In genomic region chr22:24155597-24156145, GRCh38 we compare ENCODE assay signal across 8 cellular contexts. TPM values are rescaled to one million over a fixed set of nuclear protein-coding genes. Genes with fewer than 3 reads are reported as not detected.
DNase-seq lines count a peak whose midpoint lies in the region; ATAC-seq and TF ChIP-seq lines count a peak whose summit lies in the region.

No MANE protein-coding gene starts in this region.

- peak overlapping the region; percentile 98 for H3K4me2 ChIP-seq in MM.1S (ENCODE audit: low read depth, low read length)

- no peaks in the 10 kb centered on the region for H3K36me3 ChIP-seq in MM.1S (replicated peaks; ENCODE audit: insufficient read depth, low read length)
- peaks cover 0 to 27% of the 10 kb centered on the region in 2 donors for H3K36me3 ChIP-seq in duodenal mucosa (ENCODE audit: control insufficient read depth in 1 of 2, insufficient read depth in 2 of 2, low read length in 2 of 2)
- no peaks in the 10 kb centered on the region for H3K36me3 ChIP-seq in liver (ENCODE audit: control insufficient read depth in 4 of 4, insufficient read depth in 3 of 4, low read depth in 1 of 4, low read length in 3 of 4)

- H4K20me1 ChIP-seq in MM.1S (ENCODE audit: insufficient read depth, low read length), result no peaks in the 10 kb centered on the region

- peaks cover 26% of the 10 kb centered on the region for H3F3A ChIP-seq in MM.1S (ENCODE audit: insufficient read depth, low read length)

- H3K79me2 ChIP-seq in MM.1S (ENCODE audit: low read length), result peaks cover 44% of the 10 kb centered on the region

- H3K9me3 ChIP-seq in MM.1S (replicated peaks; ENCODE audit: insufficient read depth, low read length) (no peaks in the 10 kb centered on the region), duodenal mucosa (ENCODE audit: control insufficient read depth in 1 of 2, low read length in 2 of 2) (no peaks in the 10 kb centered on the region), liver (ENCODE audit: control insufficient read depth in 4 of 4, low read length in 3 of 4) (no peaks in the 10 kb centered on the region)

- DNase-seq in Daoy (ENCODE audit: low read depth) (peak; percentile 65), MM.1S (peak; percentile 61), NCI-H446 (lab: John Stamatoyannopoulos, UW) (no peak)
- DNase-seq in activated CD4-positive, alpha-beta T cell treated with anti-CD3 and anti-CD28 coated beads for 24 hours (ENCODE audit: low read depth in 2 of 2), result peak; percentile 7 to 38
- peak; percentile 36 to 39 for DNase-seq in stimulated activated CD4-positive, alpha-beta T cell treated with anti-CD3 and anti-CD28 coated beads, Interleukin-4, amount 100 ng/mL, for 48 hours (ENCODE audit: low read depth in 2 of 2)

- H3K4me3 ChIP-seq in MM.1S (ENCODE audit: low read length) (peak overlapping the region; percentile 96), duodenal mucosa (ENCODE audit: low read depth in 1 of 2, low read length in 2 of 2) (peak overlapping the region; percentile 85 to 90), liver (ENCODE audit: low read depth in 1 of 3, low read length in 3 of 3) (peak overlapping the region in 2 of 3 donors; percentile 25 to 74)

- H3K9me2 ChIP-seq in MM.1S (replicated peaks; ENCODE audit: insufficient read depth, low read length), result no peaks in the 10 kb centered on the region

- peak in 1 of 2 donors; percentile 34 for TF ChIP-seq RAD21 in liver (IDR thresholded peaks at IDR 0.05)

- 3% methylated on average over 43 of the region's 43 CpGs for WGBS in liver

- H3K9ac ChIP-seq in MM.1S (ENCODE audit: low read length) (peak overlapping the region; percentile 56; the same call in 1 of the 2 replicates), duodenal mucosa (ENCODE audit: low read depth in 1 of 2, low read length in 2 of 2) (peak overlapping the region in 1 of 2 donors; percentile 38), liver (ENCODE audit: low read depth in 1 of 2, low read length in 2 of 2) (no peak overlapping the region)

- ATAC-seq in GM21723 (IDR thresholded peaks at IDR 0.05; ENCODE audit: unreplicated experiment), result peak; percentile 21

- H3K4me1 ChIP-seq in MM.1S (ENCODE audit: low read length) (peaks cover 35% of the 10 kb centered on the region), duodenal mucosa (ENCODE audit: control insufficient read depth in 1 of 2, insufficient read depth in 2 of 2, low read length in 2 of 2) (peaks cover 40 to 43% of the 10 kb centered on the region in 2 donors), liver (ENCODE audit: control insufficient read depth in 4 of 4, insufficient read depth in 4 of 4, low read length in 3 of 4) (peaks cover 9 to 25% (median 13%) of the 10 kb centered on the region in 4 donors)

- H3K27ac ChIP-seq in MM.1S (ENCODE audit: low read length) (peak overlapping the region; percentile 37; the same call in 1 of the 2 replicates), duodenal mucosa (ENCODE audit: low read depth, low read length) (no peak overlapping the region), liver (ENCODE audit: low read depth in 1 of 2, low read length in 2 of 2) (peak overlapping the region; percentile 53 to 74)

- peak; percentile 68 for TF ChIP-seq CTCF in MM.1S (IDR thresholded peaks at IDR 0.05; ENCODE audit: low read length)
- no peak for TF ChIP-seq CTCF in liver (IDR thresholded peaks at IDR 0.05; ENCODE audit: low read depth, low read length, missing input control)

- no peak overlapping the region for H2AFZ ChIP-seq in MM.1S (ENCODE audit: low read length)

- H3K27me3 ChIP-seq in MM.1S (replicated peaks; ENCODE audit: insufficient read depth, low read length) (no peaks in the 10 kb centered on the region), duodenal mucosa (ENCODE audit: control insufficient read depth in 1 of 2, insufficient read depth in 2 of 2, low read length in 2 of 2) (no peaks in the 10 kb centered on the region), liver (ENCODE audit: control insufficient read depth in 4 of 4, insufficient read depth in 4 of 4, low read length in 3 of 4) (no peaks in the 10 kb centered on the region)

TF ChIP-seq in liver, 16 proteins besides CTCF, POLR2A, EP300 and RAD21:
- TF ChIP-seq ATF3 (IDR thresholded peaks at IDR 0.05) (no peak), NR2F2 (IDR thresholded peaks at IDR 0.05) (no peak), HNF4A (conservative IDR thresholded peaks at IDR 0.05) (no peak), HNF4G (IDR thresholded peaks at IDR 0.05) (no peak), EGR1 (IDR thresholded peaks at IDR 0.05; ENCODE audit: low read depth in 2 of 2) (no peak), YY1 (IDR thresholded peaks at IDR 0.05) (no peak), JUND (IDR thresholded peaks at IDR 0.05) (no peak), MAX (IDR thresholded peaks at IDR 0.05) (no peak), ZBTB33 (IDR thresholded peaks at IDR 0.05) (no peak), TAF1 (conservative IDR thresholded peaks at IDR 0.05) (no peak), FOXA2 (IDR thresholded peaks at IDR 0.05) (no peak), GABPA (IDR thresholded peaks at IDR 0.05 in 1 of 2, conservative IDR thresholded peaks at IDR 0.05 in 1 of 2) (no peak), REST (IDR thresholded peaks at IDR 0.05) (no peak), FOXA1 (IDR thresholded peaks at IDR 0.05) (no peak), SP1 (IDR thresholded peaks at IDR 0.05) (no peak), RXRA (IDR thresholded peaks at IDR 0.05) (no peak)
TF ChIP-seq in liver: peak in this region for 0.

RNA-seq across cellular contexts. Expression of gene SUSD2, which starts 25.6 kb away (rescaled TPM):
- total RNA-seq in Daoy (2014; rRNA removed; shearing (Covaris generic)), result 0.29 TPM in 1 of 2 replicates, not detected in the other
- total RNA-seq in liver, result under 1 TPM; 0.14 to 0.75 TPM
- polyA plus RNA-seq in liver, result 1 to 10 TPM in 1 of 2 donors, under 1 TPM in 1; 0.28 to 2.5 TPM

Comparison
In these comparisons a context has a peak if more than half of its experiments do, and no peak if none do; other contexts are left out.
1. DNase-seq: peak in Daoy (single experiment), MM.1S (single experiment), activated CD4-positive, alpha-beta T cell treated with anti-CD3 and anti-CD28 coated beads for 24 hours (2 of 2) and stimulated activated CD4-positive, alpha-beta T cell treated with anti-CD3 and anti-CD28 coated beads, Interleukin-4, amount 100 ng/mL, for 48 hours (2 of 2); none in NCI-H446 (0 of 2).
2. Peak in every context shown above with its lines, with median percentiles within 50 percentile points of each other: H3K4me3 ChIP-seq.